Comparison of ENCODE assay signal across 16 cellular contexts in genomic region chrX:38636949-38637819, GRCh38.
DNase-seq lines count a peak whose midpoint lies in the region; ATAC-seq and TF ChIP-seq lines count a peak whose summit lies in the region.
"Had no signal": no experiment of that assay in that cellular context is flagged by ENCODE, and none has a peak within 500 bp of the region (broad histone marks: within the 10 kb centered on the region; RNA-seq: fewer than 3 reads in every experiment).

No MANE protein-coding gene starts in this region.

- no peak overlapping the region for H2AK5ac ChIP-seq in mesenchymal stem cell (ENCODE audit: low read length, severe bottlenecking)

- no peak overlapping the region for H2BK12ac ChIP-seq in mesenchymal stem cell (ENCODE audit: low read length in 2 of 2)

- H2BK15ac ChIP-seq in mesenchymal stem cell (ENCODE audit: low read depth, poor library complexity, severe bottlenecking), result no peak overlapping the region

- no peak overlapping the region for H3K18ac ChIP-seq in mesenchymal stem cell (ENCODE audit: low read depth in 1 of 2, low read length in 2 of 2)

- no peak overlapping the region for H3K14ac ChIP-seq in mesenchymal stem cell (ENCODE audit: low read length in 2 of 2)

- peaks cover 42 to 52% of the 10 kb centered on the region in 2 experiments for H3K4me1 ChIP-seq in neutrophil (ENCODE audit: control insufficient read depth in 1 of 2, insufficient read depth in 1 of 2, low read depth in 1 of 2, low read length in 1 of 2)
- H3K4me1 ChIP-seq in mesenchymal stem cell (ENCODE audit: control insufficient read depth, insufficient read depth, low read depth, low read length), result no peaks in the 10 kb centered on the region
- H3K4me1 ChIP-seq: gastroesophageal sphincter had no signal

- no peak for ATAC-seq in GM21515 (IDR thresholded peaks at IDR 0.05; ENCODE audit: unreplicated experiment)
- ATAC-seq in HG03442 (IDR thresholded peaks at IDR 0.05; ENCODE audit: unreplicated experiment), result no peak
- ATAC-seq: activated CD8-positive, alpha-beta T cell treated with anti-CD3 and anti-CD28 coated beads for 36 hours; gastroesophageal sphincter; natural killer cell had no signal

- H3K4me2 ChIP-seq in mesenchymal stem cell (ENCODE audit: low read length, poor library complexity, severe bottlenecking), result no peak overlapping the region

- H3K79me1 ChIP-seq in mesenchymal stem cell (replicated peaks; ENCODE audit: low read length, poor library complexity, severe bottlenecking), result no peaks in the 10 kb centered on the region

- H3K9me3 ChIP-seq in neutrophil (no peaks in the 10 kb centered on the region), mesenchymal stem cell (ENCODE audit: control insufficient read depth, low read length) (no peaks in the 10 kb centered on the region)
- H3K9me3 ChIP-seq: gastroesophageal sphincter had no signal

- H3K4me3 ChIP-seq in neutrophil (ENCODE audit: low read depth in 1 of 2, low read length in 1 of 2), result no peak overlapping the region
- H3K4me3 ChIP-seq in mesenchymal stem cell (ENCODE audit: insufficient read depth in 1 of 2, low read depth in 1 of 2, low read length in 2 of 2), result no peak overlapping the region
- H3K4me3 ChIP-seq: gastroesophageal sphincter had no signal

- H4K8ac ChIP-seq in mesenchymal stem cell (ENCODE audit: low read length), result no peak overlapping the region

- no peaks in the 10 kb centered on the region for H3K36me3 ChIP-seq in neutrophil
- no peaks in the 10 kb centered on the region for H3K36me3 ChIP-seq in mesenchymal stem cell (ENCODE audit: control insufficient read depth in 1 of 2, insufficient read depth in 2 of 2, low read depth in 1 of 2, low read length in 2 of 2)
- H3K36me3 ChIP-seq: gastroesophageal sphincter, WERI-Rb-1 had no signal

- H3K4ac ChIP-seq in mesenchymal stem cell (ENCODE audit: low read depth in 1 of 2, low read length in 2 of 2), result no peak overlapping the region

- H3K9ac ChIP-seq in mesenchymal stem cell (ENCODE audit: low read length), result no peak overlapping the region

- H2BK5ac ChIP-seq in mesenchymal stem cell (ENCODE audit: low read depth, low read length, poor library complexity, severe bottlenecking), result no peak overlapping the region

- WGBS in mesenchymal stem cell, result 86% methylated on average over 4 of the region's 8 CpGs

- no peak for TF ChIP-seq CTCF in neutrophil (IDR thresholded peaks at IDR 0.05)

- H4K91ac ChIP-seq in mesenchymal stem cell (ENCODE audit: low read length), result no peak overlapping the region

- H3K27me3 ChIP-seq in neutrophil, result no peaks in the 10 kb centered on the region
- peaks cover 0 to 38% of the 10 kb centered on the region in 2 experiments for H3K27me3 ChIP-seq in mesenchymal stem cell (ENCODE audit: control insufficient read depth in 1 of 2, insufficient read depth in 1 of 2, low read length in 2 of 2)
- H3K27me3 ChIP-seq: gastroesophageal sphincter had no signal

- DNase-seq in COR-L47 (lab: John Stamatoyannopoulos, UW), result peak; percentile 72
- DNase-seq in NCI-H2081 treated with DMSO at 0.1 percent for 48 hours (lab: John Stamatoyannopoulos, UW), result peak; percentile 25
- peak; percentile 87 for DNase-seq in brain pericyte (ENCODE audit: low read depth, low spot score)
- no peak for DNase-seq in NCI-H1048 (lab: John Stamatoyannopoulos, UW)
- DNase-seq in mesenchymal stem cell, result no peak
- DNase-seq: activated CD8-positive, alpha-beta T cell treated with anti-CD3 and anti-CD28 coated beads for 36 hours; activated naive CD8-positive, alpha-beta T cell treated with anti-CD3 and anti-CD28 coated beads, Interleukin-2, amount 10 ng/mL, durations not matched to agents 7 days and 5 days; mammary epithelial cell; natural killer cell; NCI-H146; NCI-H524 treated with DMSO at 0.1 percent for 48 hours; WERI-Rb-1 had no signal

- H2AFZ ChIP-seq in mesenchymal stem cell (ENCODE audit: low read depth, low read length), result no peak overlapping the region

- H2BK120ac ChIP-seq in mesenchymal stem cell (ENCODE audit: low read depth, low read length), result no peak overlapping the region

- no peak overlapping the region for H3K23ac ChIP-seq in mesenchymal stem cell (ENCODE audit: low read length in 2 of 2)

- peak overlapping the region; percentile 62 for H3K27ac ChIP-seq in neutrophil
- H3K27ac ChIP-seq in mesenchymal stem cell (ENCODE audit: low read length, poor library complexity, severe bottlenecking), result no peak overlapping the region
- H3K27ac ChIP-seq: gastroesophageal sphincter, WERI-Rb-1 had no signal

Comparison
In these comparisons a context has a peak if more than half of its experiments do, and no peak if none do; other contexts are left out.
1. DNase-seq: peak in COR-L47 (single experiment), NCI-H2081 treated with DMSO at 0.1 percent for 48 hours (single experiment) and brain pericyte (single experiment); none in NCI-H1048 (single experiment) and mesenchymal stem cell (single experiment).